Comparison of ENCODE assay signal across 10 cellular contexts in genomic region chr1:151513626-151514101, GRCh38. TPM values are rescaled to one million over a fixed set of nuclear protein-coding genes. Genes with fewer than 3 reads are reported as not detected.
DNase-seq lines count a peak whose midpoint lies in the region; ATAC-seq, FAIRE-seq and TF ChIP-seq lines count a peak whose summit lies in the region.
"Had no signal": no experiment of that assay in that cellular context is flagged by ENCODE, and none has a peak within 500 bp of the region (broad histone marks: within the 10 kb centered on the region; RNA-seq: fewer than 3 reads in every experiment).

No MANE protein-coding gene starts in this region.

- CTCF ChIA-PET in K562 (lab: Yijun Ruan, JAX; ENCODE audit: low intra/inter-chr PET ratio) = no interaction called here

- no TSS peak for BruUV-seq in K562 (replicated peaks; lab: Mats Ljungman, UMichigan)

- H3K36me3 Mint-ChIP-seq in CD4-positive, CD25-positive, alpha-beta regulatory T cell = no peaks in the 10 kb centered on the region

- TF ChIP-seq EP300 in K562 (IDR thresholded peaks at IDR 0.05; ENCODE audit: low read length) = no peak

- TF ChIP-seq RAD21 in K562 (CRISPR knock-in tag; conservative IDR thresholded peaks at IDR 0.05 in 1 of 2, IDR thresholded peaks at IDR 0.05 in 1 of 2) = no peak

- H2AFZ ChIP-seq in K562 (ENCODE audit: low read depth, low read length) = no peak overlapping the region; the same call in 1 of the 2 replicates

- no peaks in the 10 kb centered on the region for H3K27me3 ChIP-seq in CD4-positive, CD25-positive, alpha-beta regulatory T cell (ENCODE audit: control insufficient read depth, insufficient read depth, low read length)
- H3K27me3 ChIP-seq in K562 (ENCODE audit: control insufficient read depth in 2 of 2, insufficient read depth in 2 of 2, low read length in 2 of 2) (peaks cover 5 to 36% of the 10 kb centered on the region in 2 experiments; a peak in 3 of 5 replicates), lung (ENCODE audit: control insufficient read depth, insufficient read depth) (no peaks in the 10 kb centered on the region)

- no peak overlapping the region for H3K4me3 ChIP-seq in CD4-positive, CD25-positive, alpha-beta regulatory T cell (ENCODE audit: low read depth, low read length)
- H3K4me3 ChIP-seq in K562 (no peak overlapping the region), lung (no peak overlapping the region)

- no peaks in the 10 kb centered on the region; the same call in 1 of the 2 replicates for H4K20me1 ChIP-seq in K562 (replicated peaks; ENCODE audit: control insufficient read depth, insufficient read depth, low read length)

- H3K4me1 ChIP-seq in CD4-positive, CD25-positive, alpha-beta regulatory T cell (ENCODE audit: control insufficient read depth, insufficient read depth, low read length, poor library complexity, severe bottlenecking) = peaks cover 35% of the 10 kb centered on the region
- H3K4me1 ChIP-seq in K562 (replicated peaks in 1 of 2; ENCODE audit: control insufficient read depth in 2 of 2, insufficient read depth in 2 of 2, low read length in 2 of 2) (peaks cover 8 to 19% of the 10 kb centered on the region in 2 experiments; a peak in 3 of 5 replicates), lung (ENCODE audit: control insufficient read depth in 2 of 2, insufficient read depth in 2 of 2, low read length in 2 of 2) (peaks cover 0 to 7% of the 10 kb centered on the region in 2 donors)

- no peak for ATAC-seq in CD4-positive, CD25-positive, alpha-beta regulatory T cell (ENCODE audit: low read depth in 2 of 2)
- no peak for ATAC-seq in K562
- peak; percentile 17 for ATAC-seq in lung (ENCODE audit: insufficient read depth, low FRiP score)
- ATAC-seq in GM19455 (IDR thresholded peaks at IDR 0.05; ENCODE audit: unreplicated experiment) = no peak
- ATAC-seq in HG03135 (IDR thresholded peaks at IDR 0.05; ENCODE audit: unreplicated experiment) = no peak

- WGBS in K562 (ENCODE audit: insufficient coverage, low coverage, missing lambda C conversion rate) = 58% methylated on average over 6 of the region's 6 CpGs
- WGBS in lung, 2 donors = 63 to 76% methylated on average over 6 of the region's 6 CpGs

- H3K4me2 ChIP-seq in K562 (ENCODE audit: insufficient read depth, low read length) = no peak overlapping the region

- H3K4me3 Mint-ChIP-seq in CD4-positive, CD25-positive, alpha-beta regulatory T cell = peak overlapping the region; percentile 68 to 97 (median 80)

- H3K9me1 ChIP-seq in K562 (ENCODE audit: control insufficient read depth, insufficient read depth, low read length) = no peaks in the 10 kb centered on the region

- H3K4me1 Mint-ChIP-seq in CD4-positive, CD25-positive, alpha-beta regulatory T cell = peaks cover 8 to 34% (median 14%) of the 10 kb centered on the region in 4 donors

- TF ChIP-seq POLR2A in K562 (conservative IDR thresholded peaks at IDR 0.05) = no peak

- no peak overlapping the region; a peak in 1 of 4 replicates for H3K9ac ChIP-seq in K562 (ENCODE audit: insufficient read depth in 1 of 2, low read depth in 2 of 2, low read length in 2 of 2)

- no peaks in the 10 kb centered on the region for H3K79me2 ChIP-seq in K562 (ENCODE audit: control insufficient read depth, insufficient read depth, low read length)

- DNase-seq in CD4-positive, CD25-positive, alpha-beta regulatory T cell = peak in 1 of 3 donors; percentile 15
- DNase-seq in HuH-7.5 (ENCODE audit: low spot score) = peak; percentile 63
- DNase-seq in K562 (ENCODE audit: extremely low read depth in 1 of 4, low spot score in 3 of 4) = no peak
- peak; percentile 82 for DNase-seq in lung (ENCODE audit: low spot score)
- no peak for DNase-seq in superior temporal gyrus (ENCODE audit: extremely low spot score)
- DNase-seq in effector CD4-positive, alpha-beta T cell = no peak
- DNase-seq: GDM1, NCI-H774 had no signal

- peak overlapping the region in 2 of 3 donors; percentile 42 to 62 for H3K27ac Mint-ChIP-seq in CD4-positive, CD25-positive, alpha-beta regulatory T cell

- POLR2A ChIA-PET in K562 (lab: Yijun Ruan, JAX) = no interaction called here

- intact Hi-C loops in K562 (cut with micrococcal nuclease) = no loop called here

- no peak overlapping the region for H3K27ac ChIP-seq in CD4-positive, CD25-positive, alpha-beta regulatory T cell (ENCODE audit: insufficient read depth, low read length, poor library complexity, severe bottlenecking)
- H3K27ac ChIP-seq in K562 (ENCODE audit: extremely low read depth, low read depth, low read length) (no peak overlapping the region), lung (ENCODE audit: low read depth in 1 of 2, low read length in 1 of 2) (peak overlapping the region in 1 of 2 donors; percentile 92)

- H3K9me3 ChIP-seq in CD4-positive, CD25-positive, alpha-beta regulatory T cell (ENCODE audit: control insufficient read depth in 2 of 2, low read length in 2 of 2) = no peaks in the 10 kb centered on the region
- H3K9me3 ChIP-seq in K562 (replicated peaks; ENCODE audit: control insufficient read depth, insufficient read depth, low read depth, low read length) (no peaks in the 10 kb centered on the region), lung (ENCODE audit: control insufficient read depth in 2 of 2, insufficient read depth in 1 of 2, low read length in 1 of 2) (no peaks in the 10 kb centered on the region)

- in situ Hi-C loops in K562 (cut with MboI) = no loop called here

- H3K9me3 Mint-ChIP-seq in CD4-positive, CD25-positive, alpha-beta regulatory T cell = no peaks in the 10 kb centered on the region

- no peak for FAIRE-seq in K562 (lab: Jason Lieb, UNC)

- no peaks in the 10 kb centered on the region for H3K27me3 Mint-ChIP-seq in CD4-positive, CD25-positive, alpha-beta regulatory T cell

- TF ChIP-seq CTCF in K562 (IDR thresholded peaks at IDR 0.05 in 2 of 3, conservative IDR thresholded peaks at IDR 0.05 in 1 of 3; ENCODE audit: insufficient read depth in 2 of 3, low read depth in 1 of 3, low read length in 3 of 3) = no peak
- no peak for TF ChIP-seq CTCF in lung (IDR thresholded peaks at IDR 0.05; ENCODE audit: control extremely low read depth, extremely low read depth)

- no peaks in the 10 kb centered on the region for H3K36me3 ChIP-seq in CD4-positive, CD25-positive, alpha-beta regulatory T cell (ENCODE audit: control insufficient read depth, insufficient read depth, low read length)
- H3K36me3 ChIP-seq in K562 (ENCODE audit: control insufficient read depth, insufficient read depth, low read length) (no peaks in the 10 kb centered on the region), lung (ENCODE audit: control insufficient read depth in 2 of 2, insufficient read depth in 2 of 2, low read length in 2 of 2) (no peaks in the 10 kb centered on the region)

RNA-seq across cellular contexts. Expression of gene CGN, which starts 2.5 kb away (rescaled TPM):
- 0.37 TPM for total RNA-seq in CD4-positive, CD25-positive, alpha-beta regulatory T cell
- polyA plus RNA-seq in CD4-positive, CD25-positive, alpha-beta regulatory T cell = 1 to 10 TPM in 1 of 4 donors, under 1 TPM in 1, not detected in 2; 0.37 to 1.2 TPM
- total RNA-seq in K562 (2011; cell fraction: chromatin; rRNA removed; ENCODE audit: low replicate concordance) = 0.30 and 0.32 TPM in 2 replicates
- total RNA-seq in K562 (2011; cell fraction: nucleolus; rRNA removed) = under 0.01 and 0.39 TPM in 2 replicates
- total RNA-seq in K562 (2011; cell fraction: nucleoplasm; rRNA removed) = 0.31 and 0.59 TPM in 2 replicates
- total RNA-seq in K562 (2014; rRNA removed) (1.4 TPM in 1 of 2 replicates, not detected in the other), K562 (2014; rRNA removed; fragmentation: Illumina TruSeq; extraction: Trizol) (0.04 and 0.06 TPM in 2 replicates), K562 (2015; rRNA removed; fragmentation: Illumina TruSeq; extraction: Trizol) (0.07 TPM in 1 of 2 replicates, not detected in the other), K562 (2021) (0.27 and 0.34 TPM in 2 replicates), lung (10 to 100 TPM; 38.9 to 74.9 TPM)
- polyA plus RNA-seq in K562 (2011; rRNA removed) (0.14 and 0.16 TPM in 2 replicates), K562 (2014; fragmentation: Illumina TruSeq; extraction: Trizol) (0.03 and 0.19 TPM in 2 replicates), K562 (2014; fragmentation: Nextera tagmentation; extraction: Ambion mirVana) (under 1 TPM in 1 of 2 experiments, not detected in 1; 0.18 TPM), K562 (2014; rRNA removed) (0.09 TPM in 1 of 2 replicates, not detected in the other), lung (10 to 100 TPM; 23.4 to 34.7 TPM)
- 0.03 and 0.13 TPM in 2 replicates for polyA plus RNA-seq in K562 (2011; cell fraction: cytosol; rRNA removed)
- polyA plus RNA-seq in K562 (2011; cell fraction: nucleus; rRNA removed) = 0.40 and 0.88 TPM in 2 replicates
- polyA plus RNA-seq in K562 (2012) = 0.04 and 0.09 TPM in 2 replicates
- 0.04 TPM in 1 of 2 replicates, not detected in the other for polyA minus RNA-seq in K562 (2011; rRNA and poly(A)+ RNA removed)
- polyA minus RNA-seq in K562 (2011; cell fraction: cytosol; rRNA and poly(A)+ RNA removed) = 0.27 TPM in 1 of 2 replicates, not detected in the other
- polyA minus RNA-seq in K562 (2011; cell fraction: nucleus; rRNA and poly(A)+ RNA removed) = 0.11 and 0.13 TPM in 2 replicates

RNA-seq across cellular contexts. Expression of gene TUFT1, which starts 26.4 kb away (rescaled TPM):
- 13.6 TPM for total RNA-seq in CD4-positive, CD25-positive, alpha-beta regulatory T cell
- 10 to 100 TPM; 10.2 to 13.6 (median 12.1) TPM for polyA plus RNA-seq in CD4-positive, CD25-positive, alpha-beta regulatory T cell
- 3.5 and 4.6 TPM in 2 replicates for total RNA-seq in K562 (2011; cell fraction: chromatin; rRNA removed; ENCODE audit: low replicate concordance)
- 1.7 and 2.0 TPM in 2 replicates for total RNA-seq in K562 (2011; cell fraction: nucleolus; rRNA removed)
- total RNA-seq in K562 (2011; cell fraction: nucleoplasm; rRNA removed) = 3.4 and 5.6 TPM in 2 replicates
- total RNA-seq in K562 (2014; rRNA removed) = 1.4 and 1.6 TPM in 2 replicates
- total RNA-seq in K562 (2014; rRNA removed; fragmentation: Illumina TruSeq; extraction: Trizol) = 1.2 and 1.6 TPM in 2 replicates
- 0.54 and 0.68 TPM in 2 replicates for total RNA-seq in K562 (2015; rRNA removed; fragmentation: Illumina TruSeq; extraction: Trizol)
- 1.4 and 2.0 TPM in 2 replicates for total RNA-seq in K562 (2021)
- 1.5 and 2.4 TPM in 2 replicates for polyA plus RNA-seq in K562 (2011; rRNA removed)
- polyA plus RNA-seq in K562 (2011; cell fraction: cytosol; rRNA removed) = 1.1 and 2.3 TPM in 2 replicates
- polyA plus RNA-seq in K562 (2011; cell fraction: nucleus; rRNA removed) = 1.2 and 1.7 TPM in 2 replicates
- polyA plus RNA-seq in K562 (2012) = 1.4 and 2.7 TPM in 2 replicates
- polyA plus RNA-seq in K562 (2014; fragmentation: Illumina TruSeq; extraction: Trizol) = 1.9 and 2.2 TPM in 2 replicates
- polyA plus RNA-seq in K562 (2014; fragmentation: Nextera tagmentation; extraction: Ambion mirVana) = 1 to 10 TPM; 1.7 to 2.0 TPM
- polyA plus RNA-seq in K562 (2014; rRNA removed) = 1.7 TPM in 2 replicates
- polyA minus RNA-seq in K562 (2011; rRNA and poly(A)+ RNA removed) = 2.3 and 2.7 TPM in 2 replicates
- polyA minus RNA-seq in K562 (2011; cell fraction: cytosol; rRNA and poly(A)+ RNA removed) = 1.0 and 1.8 TPM in 2 replicates
- polyA minus RNA-seq in K562 (2011; cell fraction: nucleus; rRNA and poly(A)+ RNA removed) = 0.40 and 1.1 TPM in 2 replicates
- total RNA-seq in lung = 10 to 100 TPM in 1 of 2 donors, 1 to 10 TPM in 1; 9.2 to 13.9 TPM
- 1 to 10 TPM; 5.6 to 6.2 TPM for polyA plus RNA-seq in lung

RNA-seq across cellular contexts. Expression of gene POGZ, which starts 54.4 kb away (rescaled TPM):
- total RNA-seq in CD4-positive, CD25-positive, alpha-beta regulatory T cell = 141 TPM
- 10 to 100 TPM in 1 of 4 donors, 1 to 10 TPM in 3; 5.2 to 10.0 (median 5.9) TPM for polyA plus RNA-seq in CD4-positive, CD25-positive, alpha-beta regulatory T cell
- 127 and 201 TPM in 2 replicates for total RNA-seq in K562 (2011; cell fraction: chromatin; rRNA removed; ENCODE audit: low replicate concordance)
- 62.0 and 71.8 TPM in 2 replicates for total RNA-seq in K562 (2011; cell fraction: nucleolus; rRNA removed)
- total RNA-seq in K562 (2011; cell fraction: nucleoplasm; rRNA removed) = 97.2 and 112 TPM in 2 replicates
- 16.4 and 25.1 TPM in 2 replicates for total RNA-seq in K562 (2014; rRNA removed)
- 17.6 and 22.0 TPM in 2 replicates for total RNA-seq in K562 (2014; rRNA removed; fragmentation: Illumina TruSeq; extraction: Trizol)
- total RNA-seq in K562 (2015; rRNA removed; fragmentation: Illumina TruSeq; extraction: Trizol) = 21.6 and 23.6 TPM in 2 replicates
- total RNA-seq in K562 (2021) = 38.2 and 40.6 TPM in 2 replicates
- polyA plus RNA-seq in K562 (2011; rRNA removed) = 26.8 and 44.3 TPM in 2 replicates
- 16.8 and 22.3 TPM in 2 replicates for polyA plus RNA-seq in K562 (2011; cell fraction: cytosol; rRNA removed)
- polyA plus RNA-seq in K562 (2011; cell fraction: nucleus; rRNA removed) = 94.4 and 103 TPM in 2 replicates
- polyA plus RNA-seq in K562 (2012) = 20.5 and 23.7 TPM in 2 replicates
- 26.5 and 36.4 TPM in 2 replicates for polyA plus RNA-seq in K562 (2014; fragmentation: Illumina TruSeq; extraction: Trizol)
- polyA plus RNA-seq in K562 (2014; fragmentation: Nextera tagmentation; extraction: Ambion mirVana) = 10 to 100 TPM in 1 of 2 experiments, 1 to 10 TPM in 1; 9.4 to 13.7 TPM
- polyA plus RNA-seq in K562 (2014; rRNA removed) = 20.8 and 21.5 TPM in 2 replicates
- polyA minus RNA-seq in K562 (2011; rRNA and poly(A)+ RNA removed) = 50.1 and 70.2 TPM in 2 replicates
- polyA minus RNA-seq in K562 (2011; cell fraction: cytosol; rRNA and poly(A)+ RNA removed) = 29.9 and 31.9 TPM in 2 replicates
- 32.2 and 47.7 TPM in 2 replicates for polyA minus RNA-seq in K562 (2011; cell fraction: nucleus; rRNA and poly(A)+ RNA removed)
- total RNA-seq in lung = 100 to 1,000 TPM in 1 of 2 donors, 10 to 100 TPM in 1; 59.7 to 131 TPM
- polyA plus RNA-seq in lung = 10 to 100 TPM; 12.6 to 23.4 TPM

Comparison
In these comparisons a context has a peak if more than half of its experiments do, and no peak if none do; other contexts are left out.
1. DNase-seq: peak in HuH-7.5 (single experiment) and lung (single experiment); none in K562 (0 of 4), superior temporal gyrus (single experiment) and effector CD4-positive, alpha-beta T cell (single experiment).
2. RNA of gene CGN, which starts 2.5 kb away (total RNA-seq): 38.9 to 74.9 TPM in lung; 0.37 TPM in CD4-positive, CD25-positive, alpha-beta regulatory T cell (single experiment) and under 0.01 to 1.4 TPM in K562; every median in the first group is over 10 times any median in the second.